Comparison of ENCODE assay signal across 29 cellular contexts in the genomic region with DNA sequence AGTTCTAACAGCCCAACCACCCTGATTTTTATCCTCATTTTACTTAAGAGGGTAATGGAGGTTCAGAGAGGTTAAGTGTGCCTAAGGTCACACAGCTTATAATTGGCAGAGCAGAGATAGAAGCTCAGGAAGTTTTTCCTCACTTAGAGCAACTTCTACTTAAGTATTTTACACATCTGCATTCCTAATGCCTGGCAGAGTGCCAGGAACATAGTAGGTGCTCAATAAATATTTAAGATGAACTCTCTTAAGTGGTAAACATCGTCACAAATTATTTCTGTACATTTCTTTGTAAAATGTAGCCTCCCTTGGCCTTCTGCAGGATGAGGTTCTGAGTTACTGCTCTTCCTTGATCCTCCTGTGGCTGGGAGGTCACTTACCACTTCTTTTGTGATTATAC. TPM values are rescaled to one million over a fixed set of nuclear protein-coding genes. Genes with fewer than 3 reads are reported as not detected.
"Had no signal": no experiment of that assay in that cellular context is flagged by ENCODE, and none has a peak within 500 bp of the region (broad histone marks: within the 10 kb centered on the region; RNA-seq: fewer than 3 reads in every experiment).

No MANE protein-coding gene starts in this region.

- H3K4me3 Mint-ChIP-seq: activated naive CD8-positive, alpha-beta T cell treated with anti-CD3 and anti-CD28 coated beads for 36 hours; effector memory CD8-positive, alpha-beta T cell; natural killer cell; stimulated activated effector memory CD8-positive, alpha-beta T cell treated with anti-CD3 and anti-CD28 coated beads, Interleukin-12 subunit alpha, Interleukin-12 subunit beta, amount 100 ng/mL, for 72 hours; stimulated activated naive CD8-positive, alpha-beta T cell treated with anti-CD3 and anti-CD28 coated beads, Interleukin-15, amount 100 ng/mL, for 72 hours; T-helper 2 cell treated with Interferon-gamma antibody and Interleukin-4, amounts not matched to agents 5 μg/mL and 100 μg/mL, for 36 hours had no signal

- H3K27ac Mint-ChIP-seq: activated naive CD8-positive, alpha-beta T cell treated with anti-CD3 and anti-CD28 coated beads for 36 hours; effector memory CD8-positive, alpha-beta T cell; natural killer cell; stimulated activated effector memory CD8-positive, alpha-beta T cell treated with anti-CD3 and anti-CD28 coated beads, Interleukin-12 subunit alpha, Interleukin-12 subunit beta, amount 100 ng/mL, for 72 hours; stimulated activated naive CD8-positive, alpha-beta T cell treated with anti-CD3 and anti-CD28 coated beads, Interleukin-15, amount 100 ng/mL, for 72 hours; T-helper 2 cell treated with Interferon-gamma antibody and Interleukin-4, amounts not matched to agents 5 μg/mL and 100 μg/mL, for 36 hours had no signal

- H3K4me1 Mint-ChIP-seq: activated naive CD8-positive, alpha-beta T cell treated with anti-CD3 and anti-CD28 coated beads for 36 hours; natural killer cell; stimulated activated effector memory CD8-positive, alpha-beta T cell treated with anti-CD3 and anti-CD28 coated beads, Interleukin-12 subunit alpha, Interleukin-12 subunit beta, amount 100 ng/mL, for 72 hours; stimulated activated naive CD8-positive, alpha-beta T cell treated with anti-CD3 and anti-CD28 coated beads, Interleukin-15, amount 100 ng/mL, for 72 hours had no signal

- H3K4me1 ChIP-seq: colonic mucosa, parathyroid adenoma, suprapubic skin, tibial nerve had no signal

- H3K9ac ChIP-seq: parathyroid adenoma had no signal

- ATAC-seq: effector memory CD8-positive, alpha-beta T cell; natural killer cell; right cardiac atrium; stimulated activated effector memory CD8-positive, alpha-beta T cell treated with anti-CD3 and anti-CD28 coated beads, Interleukin-12 subunit alpha, Interleukin-12 subunit beta, amount 100 ng/mL, for 72 hours; stimulated activated naive CD8-positive, alpha-beta T cell treated with anti-CD3 and anti-CD28 coated beads, Interleukin-15, amount 100 ng/mL, for 72 hours had no signal

- H3K9me3 Mint-ChIP-seq: activated naive CD8-positive, alpha-beta T cell treated with anti-CD3 and anti-CD28 coated beads for 36 hours; effector memory CD8-positive, alpha-beta T cell; stimulated activated effector memory CD8-positive, alpha-beta T cell treated with anti-CD3 and anti-CD28 coated beads, Interleukin-12 subunit alpha, Interleukin-12 subunit beta, amount 100 ng/mL, for 72 hours; stimulated activated naive CD8-positive, alpha-beta T cell treated with anti-CD3 and anti-CD28 coated beads, Interleukin-15, amount 100 ng/mL, for 72 hours; T-helper 2 cell treated with Interferon-gamma antibody and Interleukin-4, amounts not matched to agents 5 μg/mL and 100 μg/mL, for 36 hours had no signal

- H3K27ac ChIP-seq: colonic mucosa, dorsolateral prefrontal cortex, esophagus muscularis mucosa, left ventricle myocardium inferior, parathyroid adenoma, suprapubic skin, tibial nerve had no signal

- H2AFZ ChIP-seq: parathyroid adenoma had no signal

- DNase-seq: activated CD4-positive, alpha-beta T cell treated with anti-CD3 and anti-CD28 coated beads for 4 hours; activated CD4-positive, alpha-beta T cell treated with anti-CD3 and anti-CD28 coated beads, Interleukin-2, amount 50 U/mL, for 48 hours; activated CD4-positive, CD25-positive, alpha-beta regulatory T cell; activated CD8-positive, alpha-beta memory T cell treated with anti-CD3 and anti-CD28 coated beads, Interleukin-2, amount 50 U/mL, for 48 hours; activated naive CD4-positive, alpha-beta T cell treated with Interleukin-2 at 50 U/mL for 16 hours; activated naive CD8-positive, alpha-beta T cell treated with anti-CD3 and anti-CD28 coated beads for 36 hours; activated T-cell treated with anti-CD3 and anti-CD28 coated beads, Interleukin-2, amount 50 U/mL, for 48 hours; colonic mucosa; dorsolateral prefrontal cortex; effector memory CD8-positive, alpha-beta T cell; hypothalamus; left ventricle myocardium inferior; midbrain; natural killer cell; right cardiac atrium; stimulated activated CD4-positive, alpha-beta T cell treated with anti-CD3 and anti-CD28 coated beads, Interleukin-2, amount 100 ng/mL, for 24 hours; stimulated activated naive CD8-positive, alpha-beta T cell treated with anti-CD3 and anti-CD28 coated beads, Interleukin-15, amount 100 ng/mL, for 72 hours had no signal

- H3K36me3 ChIP-seq: colonic mucosa, esophagus muscularis mucosa, left ventricle myocardium inferior, suprapubic skin, tibial nerve had no signal

- H3K27me3 ChIP-seq: colonic mucosa, esophagus muscularis mucosa, suprapubic skin, tibial nerve had no signal

- H3K36me3 Mint-ChIP-seq: activated naive CD8-positive, alpha-beta T cell treated with anti-CD3 and anti-CD28 coated beads for 36 hours; natural killer cell; stimulated activated effector memory CD8-positive, alpha-beta T cell treated with anti-CD3 and anti-CD28 coated beads, Interleukin-12 subunit alpha, Interleukin-12 subunit beta, amount 100 ng/mL, for 72 hours had no signal

- H3K9me3 ChIP-seq: colonic mucosa, esophagus muscularis mucosa, left ventricle myocardium inferior, suprapubic skin, tibial nerve had no signal

- H3K4me3 ChIP-seq: colonic mucosa, dorsolateral prefrontal cortex, esophagus muscularis mucosa, left ventricle myocardium inferior, suprapubic skin, tibial nerve had no signal

RNA-seq across cellular contexts. Expression of a gene that starts 19.5 kb away (rescaled TPM):
- total RNA-seq: activated CD8-positive, alpha-beta memory T cell treated with anti-CD3 and anti-CD28 coated beads for 36 hours; activated naive CD8-positive, alpha-beta T cell treated with anti-CD3 and anti-CD28 coated beads for 36 hours; bronchial epithelial cell; colonic mucosa; dorsolateral prefrontal cortex; esophagus muscularis mucosa; frontal cortex; left ventricle myocardium inferior; lung microvascular endothelial cell; natural killer cell; pulmonary artery endothelial cell; right cardiac atrium; skeletal muscle tissue; suprapubic skin; tibial nerve had no signal
- polyA plus RNA-seq: right cardiac atrium had no signal
